Comparison of ENCODE assay signal across 24 cellular contexts in genomic region chr20:15267935-15268334, GRCh38.
DNase-seq lines count a peak whose midpoint lies in the region; ATAC-seq, FAIRE-seq and TF ChIP-seq lines count a peak whose summit lies in the region.
"Had no signal": no experiment of that assay in that cellular context is flagged by ENCODE, and none has a peak within 500 bp of the region (broad histone marks: within the 10 kb centered on the region; RNA-seq: fewer than 3 reads in every experiment).

No MANE protein-coding gene starts in this region.

- peak; percentile 62 for ATAC-seq in GM19351 (IDR thresholded peaks at IDR 0.05; ENCODE audit: unreplicated experiment)
- ATAC-seq in HG02852 (IDR thresholded peaks at IDR 0.05; ENCODE audit: unreplicated experiment) = peak; percentile 71
- ATAC-seq: GM23338, heart right ventricle, left cardiac atrium, upper lobe of right lung had no signal

- FAIRE-seq in GM12892 (lab: Jason Lieb, UNC) = peak; percentile 67

- H3K36me3 Mint-ChIP-seq in chondrocyte (ENCODE audit: low read depth) = no peaks in the 10 kb centered on the region

- peaks cover 1% of the 10 kb centered on the region for H3K27me3 Mint-ChIP-seq in chondrocyte (ENCODE audit: low read depth)
- H3K27me3 Mint-ChIP-seq: activated T-cell treated with anti-CD3 and anti-CD28 coated beads, Interleukin-2, amount 50 U/mL, for 24 hours had no signal

- no peak for DNase-seq in GM12892 (ENCODE audit: insufficient read length)
- no peak for DNase-seq in chondrocyte (ENCODE audit: low spot score)
- DNase-seq in NCI-H1436 (lab: John Stamatoyannopoulos, UW) = no peak
- no peak for DNase-seq in globus pallidus (ENCODE audit: low spot score)
- no peak for DNase-seq in NCI-H1417 (lab: John Stamatoyannopoulos, UW)
- DNase-seq: ACHN; activated CD4-positive, alpha-beta T cell treated with anti-CD3 and anti-CD28 coated beads for 4 hours; activated gamma-delta T cell treated with Interleukin-2 at 50 U/mL for 16 hours; activated T-cell treated with anti-CD3 and anti-CD28 coated beads, Interleukin-2, amount 50 U/mL, for 24 hours; Calu3; colonic mucosa; effector memory CD4-positive, alpha-beta T cell; erythroblast; heart right ventricle; left cardiac atrium; NCI-H2081 treated with DMSO at 0.1 percent for 48 hours; NCI-H345; NCI-H774; SK-N-SH; T-helper 2 cell; upper lobe of right lung had no signal

- peak; percentile 36 for TF ChIP-seq CTCF in chondrocyte (IDR thresholded peaks at IDR 0.05)

- peaks cover 8% of the 10 kb centered on the region for H3K9me3 Mint-ChIP-seq in chondrocyte (ENCODE audit: low read depth)

- no peak overlapping the region for H3K27ac Mint-ChIP-seq in chondrocyte (ENCODE audit: unreplicated experiment)
- H3K27ac Mint-ChIP-seq: activated T-cell treated with anti-CD3 and anti-CD28 coated beads, Interleukin-2, amount 50 U/mL, for 24 hours; GM23338 had no signal

- peaks cover 5% of the 10 kb centered on the region for H3K4me1 Mint-ChIP-seq in chondrocyte (ENCODE audit: low read depth)
- H3K4me1 Mint-ChIP-seq: GM23338 had no signal

- no peak for TF ChIP-seq POLR2A in GM12892 (IDR thresholded peaks at IDR 0.05; ENCODE audit: low read depth, low read length)

- H3K4me3 Mint-ChIP-seq in chondrocyte (ENCODE audit: unreplicated experiment) = no peak overlapping the region
- H3K4me3 Mint-ChIP-seq: activated T-cell treated with anti-CD3 and anti-CD28 coated beads, Interleukin-2, amount 50 U/mL, for 24 hours; GM23338 had no signal
